In the genomic region with DNA sequence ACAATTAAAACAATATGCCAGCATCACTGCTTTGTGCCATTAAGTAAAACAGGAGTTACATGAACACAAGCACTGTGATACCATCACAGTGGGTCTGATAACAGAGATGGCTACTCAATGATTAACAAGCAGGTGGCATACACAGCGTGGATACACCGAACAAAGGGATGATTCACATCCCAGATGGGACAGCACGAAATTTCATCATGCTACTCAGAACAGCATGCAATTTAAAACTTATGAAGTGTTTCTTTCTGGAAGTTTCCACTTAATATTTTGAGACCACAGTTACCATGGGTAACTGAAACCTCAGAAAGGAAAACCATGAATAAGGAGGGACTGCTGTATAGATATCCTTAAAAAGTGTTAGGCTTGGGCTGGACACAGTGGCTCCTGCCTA, we compare ENCODE assay signal across 17 cellular contexts. TPM values are rescaled to one million over a fixed set of nuclear protein-coding genes. Genes with fewer than 3 reads are reported as not detected.
DNase-seq lines count a peak whose midpoint lies in the region; ATAC-seq, FAIRE-seq and TF ChIP-seq lines count a peak whose summit lies in the region.
"Had no signal": no experiment of that assay in that cellular context is flagged by ENCODE, and none has a peak within 500 bp of the region (broad histone marks: within the 10 kb centered on the region; RNA-seq: fewer than 3 reads in every experiment).

No MANE protein-coding gene starts in this region.

- H2AFZ ChIP-seq in mammary epithelial cell (ENCODE audit: low read depth, low read length): no peak overlapping the region

- FAIRE-seq in A549 (lab: Jason Lieb, UNC): peak; percentile 73
- FAIRE-seq: kidney, TTC549 had no signal

- H3K4me2 ChIP-seq in A549 (peak overlapping the region; percentile 48), mammary epithelial cell (ENCODE audit: insufficient read depth, low read depth, low read length) (no peak overlapping the region)
- H3K4me2 ChIP-seq: BLaER1 treated with 17β-estradiol and CSF1 and Interleukin-3, amounts not matched to agents 10 nM and 100 nM had no signal

- no peak overlapping the region for H3K27ac Mint-ChIP-seq in osteocyte (ENCODE audit: unreplicated experiment)

- H3K9ac ChIP-seq in mammary epithelial cell (ENCODE audit: insufficient read depth, low read length) (no peak overlapping the region), colonic mucosa (ENCODE audit: low read depth in 2 of 2, low read length in 2 of 2) (no peak overlapping the region)
- H3K9ac ChIP-seq: BLaER1 treated with 17β-estradiol and CSF1 and Interleukin-3, amounts not matched to agents 10 nM and 100 nM had no signal

- no peaks in the 10 kb centered on the region for H3K27me3 Mint-ChIP-seq in osteocyte (ENCODE audit: unreplicated experiment)

- TF ChIP-seq CTCF in A549 (IDR thresholded peaks at IDR 0.05) (no peak), mammary epithelial cell (conservative IDR thresholded peaks at IDR 0.05 in 1 of 2, IDR thresholded peaks at IDR 0.05 in 1 of 2; ENCODE audit: extremely low read depth in 1 of 2, insufficient read depth in 1 of 2, low read depth in 1 of 2, low read length in 2 of 2) (peak in 1 of 2 donors; percentile 24), osteocyte (IDR thresholded peaks at IDR 0.05) (no peak), colonic mucosa (IDR thresholded peaks at IDR 0.05) (no peak)

- peak in 1 of 2 experiments; percentile 49 for DNase-seq in A549 (ENCODE audit: low read depth in 1 of 2, low spot score in 1 of 2)
- peak; percentile 53 for DNase-seq in HCEC 1CT
- peak; percentile 92 for DNase-seq in mammary epithelial cell
- DNase-seq in inferior parietal cortex (ENCODE audit: extremely low spot score): peak; percentile 46
- DNase-seq in H7: no peak
- no peak for DNase-seq in osteocyte (ENCODE audit: extremely low spot score, unreplicated experiment)
- DNase-seq in colonic mucosa: no peak
- DNase-seq: activated CD8-positive, alpha-beta memory T cell treated with anti-CD3 and anti-CD28 coated beads, Interleukin-2, amount 50 U/mL, for 4 hours; GDM1; kidney; NCI-H510A; stimulated activated CD4-positive, alpha-beta T cell treated with anti-CD3 and anti-CD28 coated beads, Interleukin-12 subunit alpha, Interleukin-12 subunit beta, amount 100 ng/mL, for 4 hours had no signal

- no peaks in the 10 kb centered on the region for H3K9me3 Mint-ChIP-seq in osteocyte (ENCODE audit: unreplicated experiment)
- H3K9me3 Mint-ChIP-seq: neural crest cell had no signal

- H3K36me3 ChIP-seq in mammary epithelial cell (ENCODE audit: insufficient read depth, low read length) (peaks cover 13% of the 10 kb centered on the region), H7 (replicated peaks; ENCODE audit: control insufficient read depth, insufficient read depth, low read length) (no peaks in the 10 kb centered on the region), colonic mucosa (peaks cover 4% of the 10 kb centered on the region)

- H3K4me3 ChIP-seq in A549 (no peak overlapping the region), mammary epithelial cell (replicated peaks in 1 of 3; ENCODE audit: insufficient read depth in 1 of 3, low read depth in 2 of 3, low read length in 3 of 3) (no peak overlapping the region), H7 (ENCODE audit: insufficient read depth, low read depth, low read length) (no peak overlapping the region), colonic mucosa (no peak overlapping the region)
- H3K4me3 ChIP-seq: BLaER1 treated with 17β-estradiol and CSF1 and Interleukin-3, amounts not matched to agents 10 nM and 100 nM had no signal

- H3K27me3 ChIP-seq in mammary epithelial cell (ENCODE audit: insufficient read depth, low read length) (no peaks in the 10 kb centered on the region), H7 (ENCODE audit: control insufficient read depth, insufficient read depth, low read length) (no peaks in the 10 kb centered on the region), colonic mucosa (no peaks in the 10 kb centered on the region)
- H3K27me3 ChIP-seq: BLaER1 treated with 17β-estradiol and CSF1 and Interleukin-3, amounts not matched to agents 10 nM and 100 nM had no signal

- dilution Hi-C loops in mammary epithelial cell (cut with HindIII; ENCODE audit: low sequenced_read_pairs): no loop called here

- no peak overlapping the region for H3K4me3 Mint-ChIP-seq in osteocyte (ENCODE audit: unreplicated experiment)
- H3K4me3 Mint-ChIP-seq: neural crest cell had no signal

- no TSS peak for BruUV-seq in mammary epithelial cell (replicated peaks; lab: Mats Ljungman, UMichigan)

- CTCF ChIA-PET in A549 (lab: Yijun Ruan, JAX): no interaction called here
- CTCF ChIA-PET in mammary epithelial cell (lab: Charles Lee; ENCODE audit: low non-redundant PET): no interaction called here

- 12% methylated on average over 3 of the region's 3 CpGs for WGBS in A549 (ENCODE audit: missing lambda C conversion rate)
- WGBS in mammary epithelial cell (ENCODE audit: low coverage, missing lambda C conversion rate): 26% methylated on average over 3 of the region's 3 CpGs

- H3K4me1 Mint-ChIP-seq in osteocyte (ENCODE audit: unreplicated experiment): no peaks in the 10 kb centered on the region
- H3K4me1 Mint-ChIP-seq: neural crest cell had no signal

- POLR2A ChIA-PET in A549 (lab: Yijun Ruan, JAX): no interaction called here

- H4K20me1 ChIP-seq in mammary epithelial cell (ENCODE audit: insufficient read depth, low read length): no peaks in the 10 kb centered on the region
- H4K20me1 ChIP-seq: BLaER1 treated with 17β-estradiol and CSF1 and Interleukin-3, amounts not matched to agents 10 nM and 100 nM had no signal

- TF ChIP-seq POLR2A in A549 (IDR thresholded peaks at IDR 0.05; ENCODE audit: low read length): no peak

- H3K79me2 ChIP-seq in mammary epithelial cell (ENCODE audit: insufficient read depth, low read length): no peaks in the 10 kb centered on the region

- H3K27ac ChIP-seq in A549 (peak overlapping the region; percentile 59 to 64; a peak in 4 of 6 replicates), mammary epithelial cell (ENCODE audit: insufficient read depth, low read depth, low read length) (peak overlapping the region; percentile 64), colonic mucosa (no peak overlapping the region)
- H3K27ac ChIP-seq: BLaER1 treated with 17β-estradiol and CSF1 and Interleukin-3, amounts not matched to agents 10 nM and 100 nM; RWPE1 had no signal

- H3K4me1 ChIP-seq in A549 (peaks cover 11% of the 10 kb centered on the region), mammary epithelial cell (ENCODE audit: insufficient read depth, low read length) (peaks cover 7% of the 10 kb centered on the region), colonic mucosa (no peaks in the 10 kb centered on the region)

- TF ChIP-seq EP300 in A549 (IDR thresholded peaks at IDR 0.05): no peak

- ATAC-seq in A549 (peak; percentile 74 to 96), HG02623 (IDR thresholded peaks at IDR 0.05; ENCODE audit: unreplicated experiment) (no peak)

- H3K9me3 ChIP-seq in A549 (no peaks in the 10 kb centered on the region), mammary epithelial cell (replicated peaks; ENCODE audit: insufficient read depth, low read length) (no peaks in the 10 kb centered on the region), colonic mucosa (no peaks in the 10 kb centered on the region)
- H3K9me3 ChIP-seq: BLaER1 treated with 17β-estradiol and CSF1 and Interleukin-3, amounts not matched to agents 10 nM and 100 nM had no signal

- in situ Hi-C loops in mammary epithelial cell (cut with MboI; ENCODE audit: low sequenced_read_pairs in 2 of 2): no loop called here

- TF ChIP-seq RAD21 in A549 (conservative IDR thresholded peaks at IDR 0.05 in 1 of 2, IDR thresholded peaks at IDR 0.05 in 1 of 2): 0 out of 5 replicates have a peak, but pooled peaks of 1 of the 2 experiments have one; percentile 17

- H3K36me3 Mint-ChIP-seq in osteocyte (ENCODE audit: unreplicated experiment): peaks cover 48% of the 10 kb centered on the region

- intact Hi-C loops in mammary epithelial cell (cut with micrococcal nuclease) (no loop called here), colonic mucosa (cut with DNase I) (no loop called here)

TF ChIP-seq in A549, 52 proteins besides CTCF, POLR2A, EP300 and RAD21 (continues in another document):
- TF ChIP-seq, protein P1, sequence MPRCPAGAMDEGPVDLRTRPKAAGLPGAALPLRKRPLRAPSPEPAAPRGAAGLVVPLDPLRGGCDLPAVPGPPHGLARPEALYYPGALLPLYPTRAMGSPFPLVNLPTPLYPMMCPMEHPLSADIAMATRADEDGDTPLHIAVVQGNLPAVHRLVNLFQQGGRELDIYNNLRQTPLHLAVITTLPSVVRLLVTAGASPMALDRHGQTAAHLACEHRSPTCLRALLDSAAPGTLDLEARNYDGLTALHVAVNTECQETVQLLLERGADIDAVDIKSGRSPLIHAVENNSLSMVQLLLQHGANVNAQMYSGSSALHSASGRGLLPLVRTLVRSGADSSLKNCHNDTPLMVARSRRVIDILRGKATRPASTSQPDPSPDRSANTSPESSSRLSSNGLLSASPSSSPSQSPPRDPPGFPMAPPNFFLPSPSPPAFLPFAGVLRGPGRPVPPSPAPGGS (IDR thresholded peaks at IDR 0.05): no peak
- TF ChIP-seq NPAS2 (CRISPR knock-in tag; IDR thresholded peaks at IDR 0.05; ENCODE audit: borderline replicate concordance) (no peak), FOSL2 (IDR thresholded peaks at IDR 0.05) (no peak), FOSL2 (CRISPR knock-in tag; IDR thresholded peaks at IDR 0.05) (no peak), HDAC2 (IDR thresholded peaks at IDR 0.05) (no peak)

RNA-seq across cellular contexts. Expression of a gene that starts 44.5 kb away (rescaled TPM):
- polyA plus RNA-seq in A549 (2011; rRNA removed): 6.8 and 7.0 TPM in 2 replicates
- polyA plus RNA-seq in A549 (2012; cell fraction: cytosol; rRNA removed): 1.7 and 2.4 TPM in 2 replicates
- 1.9 and 2.1 TPM in 2 replicates for polyA plus RNA-seq in A549 (2012; cell fraction: nucleus; rRNA removed)
- 5.2 to 6.4 TPM (median 5.9 TPM) in 3 replicates for polyA plus RNA-seq in A549 (2017; fragmentation: RNase III; extraction: RNeasy Plus Mini Kit Qiagen cat#74134 plus additional on column Dnase treatment)
- 8.6 and 8.7 TPM in 2 replicates for polyA minus RNA-seq in A549 (2011; rRNA and poly(A)+ RNA removed)
- total RNA-seq in mammary epithelial cell: 10 to 100 TPM; 10.2 to 15.7 TPM
- polyA plus RNA-seq in mammary epithelial cell: 6.1 TPM
- 7.6 TPM for polyA minus RNA-seq in mammary epithelial cell
- total RNA-seq in H7 (2014; rRNA removed; shearing (Covaris generic)): 2.8 and 4.6 TPM in 2 replicates
- total RNA-seq in osteocyte: 14.8 and 17.2 TPM in 2 replicates
- total RNA-seq in colonic mucosa: 1 to 10 TPM; 5.5 to 7.1 TPM

RNA-seq across cellular contexts. Expression of a gene that starts 55.3 kb away (rescaled TPM):
- 81.4 and 82.1 TPM in 2 replicates for polyA plus RNA-seq in A549 (2011; rRNA removed)
- 41.1 and 47.1 TPM in 2 replicates for polyA plus RNA-seq in A549 (2012; cell fraction: cytosol; rRNA removed)
- 41.1 and 51.9 TPM in 2 replicates for polyA plus RNA-seq in A549 (2012; cell fraction: nucleus; rRNA removed)
- polyA plus RNA-seq in A549 (2017; fragmentation: RNase III; extraction: RNeasy Plus Mini Kit Qiagen cat#74134 plus additional on column Dnase treatment): 36.6 to 40.0 TPM (median 38.1 TPM) in 3 replicates
- polyA minus RNA-seq in A549 (2011; rRNA and poly(A)+ RNA removed): 56.3 and 68.0 TPM in 2 replicates
- total RNA-seq in mammary epithelial cell: 10 to 100 TPM; 38.9 to 41.8 TPM
- 39.5 TPM for polyA plus RNA-seq in mammary epithelial cell
- 37.2 TPM for polyA minus RNA-seq in mammary epithelial cell
- total RNA-seq in H7 (2014; rRNA removed; shearing (Covaris generic)): 35.8 and 35.9 TPM in 2 replicates
- 33.6 and 33.9 TPM in 2 replicates for total RNA-seq in osteocyte
- total RNA-seq in colonic mucosa: 10 to 100 TPM; 37.2 to 41.1 TPM

Comparison
In these comparisons a context has a peak if more than half of its experiments do, and no peak if none do; other contexts are left out.
1. DNase-seq: peak in HCEC 1CT (single experiment), mammary epithelial cell (single experiment) and inferior parietal cortex (single experiment); none in H7 (single experiment), osteocyte (single experiment) and colonic mucosa (single experiment).